19 cellular contexts compared by ENCODE assay signal in genomic region chr1:34034029-34034428, GRCh38.
DNase-seq lines count a peak whose midpoint lies in the region; ATAC-seq, FAIRE-seq and TF ChIP-seq lines count a peak whose summit lies in the region.
"Had no signal": no experiment of that assay in that cellular context is flagged by ENCODE, and none has a peak within 500 bp of the region (broad histone marks: within the 10 kb centered on the region; RNA-seq: fewer than 3 reads in every experiment).

No MANE protein-coding gene starts in this region.

- no peak for FAIRE-seq in A549 (lab: Jason Lieb, UNC)
- FAIRE-seq in K562 (lab: Jason Lieb, UNC): no peak
- FAIRE-seq: G401.6, GM19239, H54 had no signal

- H3K4me3 ChIP-seq in A549 (no peak overlapping the region), HCT116 (replicated peaks in 1 of 2; ENCODE audit: low read depth in 1 of 2, low read length in 2 of 2) (no peak overlapping the region), K562 (no peak overlapping the region)
- H3K4me3 ChIP-seq: BLaER1, HAP-1 had no signal

- no peak overlapping the region for H3K9ac ChIP-seq in HCT116 (ENCODE audit: low read length)
- H3K9ac ChIP-seq in K562 (ENCODE audit: insufficient read depth in 1 of 2, low read depth in 2 of 2, low read length in 2 of 2): no peak overlapping the region
- H3K9ac ChIP-seq: BLaER1 had no signal

- 29% methylated on average over 5 of the region's 5 CpGs for WGBS in A549 (ENCODE audit: missing lambda C conversion rate)
- WGBS in K562 (ENCODE audit: insufficient coverage, low coverage, missing lambda C conversion rate): 0% methylated on average over 5 of the region's 5 CpGs

- H3K9me2 ChIP-seq in HCT116 (ENCODE audit: insufficient read depth): no peaks in the 10 kb centered on the region

- no peak for TF ChIP-seq EP300 in A549 (IDR thresholded peaks at IDR 0.05)
- TF ChIP-seq EP300 in K562 (IDR thresholded peaks at IDR 0.05; ENCODE audit: low read length): no peak

- ATAC-seq in A549: no peak
- ATAC-seq in HCT116: no peak
- no peak for ATAC-seq in K562
- ATAC-seq: CD8-positive, alpha-beta T cell had no signal

- H3K79me2 ChIP-seq in HCT116 (ENCODE audit: insufficient read depth, low read length) (no peaks in the 10 kb centered on the region), K562 (ENCODE audit: control insufficient read depth, insufficient read depth, low read length) (no peaks in the 10 kb centered on the region)

- H3K9me3 ChIP-seq in A549: no peaks in the 10 kb centered on the region
- H3K9me3 ChIP-seq in HCT116 (ENCODE audit: control insufficient read depth in 1 of 2, insufficient read depth in 1 of 2, low read depth in 1 of 2, low read length in 2 of 2): no peaks in the 10 kb centered on the region
- no peaks in the 10 kb centered on the region for H3K9me3 ChIP-seq in K562 (replicated peaks; ENCODE audit: control insufficient read depth, insufficient read depth, low read depth, low read length)
- H3K9me3 ChIP-seq: BLaER1, Caco-2, HAP-1 had no signal

- H3K27me3 ChIP-seq in HCT116 (ENCODE audit: insufficient read depth, low read length) (peaks cover 34% of the 10 kb centered on the region), K562 (ENCODE audit: control insufficient read depth in 2 of 2, insufficient read depth in 2 of 2, low read length in 2 of 2) (peaks cover 0 to 9% of the 10 kb centered on the region in 2 experiments; a peak in 1 of 5 replicates)
- H3K27me3 ChIP-seq: BLaER1 had no signal

- H3K4me2 ChIP-seq in A549 (no peak overlapping the region), HCT116 (ENCODE audit: low read length) (no peak overlapping the region), K562 (ENCODE audit: insufficient read depth, low read length) (no peak overlapping the region)
- H3K4me2 ChIP-seq: BLaER1 had no signal

- no peak for TF ChIP-seq CTCF in A549 (IDR thresholded peaks at IDR 0.05)
- TF ChIP-seq CTCF in HCT116 (IDR thresholded peaks at IDR 0.05 in 2 of 3, conservative IDR thresholded peaks at IDR 0.05 in 1 of 3; ENCODE audit: borderline replicate concordance in 1 of 3, insufficient read depth in 1 of 3, low read depth in 2 of 3, low read length in 2 of 3): no peak
- TF ChIP-seq CTCF in K562 (IDR thresholded peaks at IDR 0.05 in 2 of 3, conservative IDR thresholded peaks at IDR 0.05 in 1 of 3; ENCODE audit: insufficient read depth in 2 of 3, low read depth in 1 of 3, low read length in 3 of 3): no peak

- H3K4me1 ChIP-seq in A549: no peaks in the 10 kb centered on the region
- no peaks in the 10 kb centered on the region for H3K4me1 ChIP-seq in HCT116 (ENCODE audit: control insufficient read depth in 1 of 2, insufficient read depth in 2 of 2, low read length in 2 of 2)
- no peaks in the 10 kb centered on the region for H3K4me1 ChIP-seq in K562 (replicated peaks in 1 of 2; ENCODE audit: control insufficient read depth in 2 of 2, insufficient read depth in 2 of 2, low read length in 2 of 2)
- H3K4me1 ChIP-seq: Caco-2, HAP-1 had no signal

- TF ChIP-seq POLR2A in A549 (IDR thresholded peaks at IDR 0.05; ENCODE audit: low read length) (no peak), HCT116 (IDR thresholded peaks at IDR 0.05; ENCODE audit: borderline replicate concordance, extremely low read depth, insufficient read depth, insufficient read length) (no peak), K562 (conservative IDR thresholded peaks at IDR 0.05) (no peak)

- DNase-seq in A549 (ENCODE audit: low read depth in 1 of 2, low spot score in 1 of 2): no peak
- DNase-seq in HCT116 (ENCODE audit: low read depth, low spot score): no peak
- no peak for DNase-seq in K562 (ENCODE audit: extremely low read depth in 1 of 4, low spot score in 3 of 4)
- no peak for DNase-seq in ACHN
- DNase-seq in T-helper 2 cell: no peak
- no peak for DNase-seq in NCI-H446 treated with DMSO at 0.1 percent for 48 hours (lab: John Stamatoyannopoulos, UW)
- DNase-seq: 8988T; Caco-2; CD4-positive, CD25-positive, alpha-beta regulatory T cell; CD8-positive, alpha-beta T cell; DMS153; DND-41; GOT3 had no signal

- CTCF ChIA-PET in A549 (lab: Yijun Ruan, JAX): no interaction called here
- CTCF ChIA-PET in HCT116 (lab: Charles Lee): interaction anchor here (0.8 kb wide), 1 partner anchor 20 kb away, joined by 4 read pairs; no protein-coding TSS in a partner anchor
- CTCF ChIA-PET in K562 (lab: Yijun Ruan, JAX; ENCODE audit: low intra/inter-chr PET ratio): no interaction called here

- POLR2A ChIA-PET in A549 (lab: Yijun Ruan, JAX): no interaction called here
- POLR2A ChIA-PET in HCT116 (lab: Charles Lee): no interaction called here
- POLR2A ChIA-PET in K562 (lab: Yijun Ruan, JAX): interaction anchor here (0.8 kb wide), 1 partner anchor 129 kb away, joined by 3 read pairs; no protein-coding TSS in a partner anchor

- in situ Hi-C loops in K562 (cut with MboI) (no loop called here), ACHN (cut with HindIII; ENCODE audit: low pct_ligation_motif_present, low pct_unique_long_range_greater_than_20kb, low sequenced_read_pairs) (no loop called here)

- intact Hi-C loops in HCT116 (cut with micrococcal nuclease): no loop called here
- intact Hi-C loops in K562 (cut with micrococcal nuclease): no loop called here

- BruUV-seq in HCT116 (replicated peaks; lab: Mats Ljungman, UMichigan) (no TSS peak), K562 (replicated peaks; lab: Mats Ljungman, UMichigan) (no TSS peak)

- H3K27ac ChIP-seq in A549 (no peak overlapping the region), HCT116 (ENCODE audit: low read depth, low read length) (no peak overlapping the region), K562 (ENCODE audit: extremely low read depth, low read depth, low read length) (no peak overlapping the region)
- H3K27ac ChIP-seq: BLaER1, C4-2B had no signal

- RAD21 ChIA-PET in HCT116 (lab: Charles Lee; ENCODE audit: low non-redundant PET in 1 of 2, low total read pairs in 2 of 2, uncharacterized antibody in 2 of 2, unreplicated experiment in 2 of 2): no interaction called here

- H3K9me1 ChIP-seq in K562 (ENCODE audit: control insufficient read depth, insufficient read depth, low read length): no peaks in the 10 kb centered on the region

- H3K36me3 ChIP-seq in HCT116 (ENCODE audit: control insufficient read depth in 1 of 2, insufficient read depth in 2 of 2, low read length in 2 of 2): no peaks in the 10 kb centered on the region
- H3K36me3 ChIP-seq in K562 (ENCODE audit: control insufficient read depth, insufficient read depth, low read length): no peaks in the 10 kb centered on the region
- H3K36me3 ChIP-seq: BLaER1, HAP-1 had no signal

- no peak overlapping the region for H2AFZ ChIP-seq in HCT116 (ENCODE audit: low read depth, low read length, poor library complexity, severe bottlenecking)
- no peak overlapping the region for H2AFZ ChIP-seq in K562 (ENCODE audit: low read depth, low read length)

- TF ChIP-seq RAD21 in A549 (conservative IDR thresholded peaks at IDR 0.05 in 1 of 2, IDR thresholded peaks at IDR 0.05 in 1 of 2) (no peak), HCT116 (IDR thresholded peaks at IDR 0.05; ENCODE audit: low read depth) (no peak), K562 (CRISPR knock-in tag; conservative IDR thresholded peaks at IDR 0.05 in 1 of 2, IDR thresholded peaks at IDR 0.05 in 1 of 2) (no peak)

- H4K20me1 ChIP-seq in HCT116 (ENCODE audit: insufficient read depth): no peaks in the 10 kb centered on the region; the same call in 1 of the 2 replicates
- H4K20me1 ChIP-seq in K562 (replicated peaks; ENCODE audit: control insufficient read depth, insufficient read depth, low read length): no peaks in the 10 kb centered on the region
- H4K20me1 ChIP-seq: BLaER1 had no signal

TF ChIP-seq in HCT116, 20 proteins besides CTCF, POLR2A, EP300 and RAD21 (continues in another document):
- TF ChIP-seq TCF7L2 (IDR thresholded peaks at IDR 0.05; ENCODE audit: borderline replicate concordance, extremely low read depth, insufficient read depth, insufficient read length): no peak

TF ChIP-seq in K562, 482 proteins besides CTCF, POLR2A, EP300 and RAD21:
- no peak for TF ChIP-seq RFX1 (IDR thresholded peaks at IDR 0.05)
- TF ChIP-seq ZC3H11A (IDR thresholded peaks at IDR 0.05; ENCODE audit: low read depth, low read length): no peak
- TF ChIP-seq EHMT2 (IDR thresholded peaks at IDR 0.05): peak; percentile 32; the same call in 1 of the 2 replicates
TF ChIP-seq in K562: peak in this region for 1.

Comparison
In these comparisons a context has a peak if more than half of its experiments do, and no peak if none do; other contexts are left out.
1. Of the 35 proteins assayed by ChIP-seq in both K562 and A549: peak only in K562: EHMT2; only in A549: REST; in both: none; in neither: 33.